8 cellular contexts compared by ENCODE assay signal in the genomic region with DNA sequence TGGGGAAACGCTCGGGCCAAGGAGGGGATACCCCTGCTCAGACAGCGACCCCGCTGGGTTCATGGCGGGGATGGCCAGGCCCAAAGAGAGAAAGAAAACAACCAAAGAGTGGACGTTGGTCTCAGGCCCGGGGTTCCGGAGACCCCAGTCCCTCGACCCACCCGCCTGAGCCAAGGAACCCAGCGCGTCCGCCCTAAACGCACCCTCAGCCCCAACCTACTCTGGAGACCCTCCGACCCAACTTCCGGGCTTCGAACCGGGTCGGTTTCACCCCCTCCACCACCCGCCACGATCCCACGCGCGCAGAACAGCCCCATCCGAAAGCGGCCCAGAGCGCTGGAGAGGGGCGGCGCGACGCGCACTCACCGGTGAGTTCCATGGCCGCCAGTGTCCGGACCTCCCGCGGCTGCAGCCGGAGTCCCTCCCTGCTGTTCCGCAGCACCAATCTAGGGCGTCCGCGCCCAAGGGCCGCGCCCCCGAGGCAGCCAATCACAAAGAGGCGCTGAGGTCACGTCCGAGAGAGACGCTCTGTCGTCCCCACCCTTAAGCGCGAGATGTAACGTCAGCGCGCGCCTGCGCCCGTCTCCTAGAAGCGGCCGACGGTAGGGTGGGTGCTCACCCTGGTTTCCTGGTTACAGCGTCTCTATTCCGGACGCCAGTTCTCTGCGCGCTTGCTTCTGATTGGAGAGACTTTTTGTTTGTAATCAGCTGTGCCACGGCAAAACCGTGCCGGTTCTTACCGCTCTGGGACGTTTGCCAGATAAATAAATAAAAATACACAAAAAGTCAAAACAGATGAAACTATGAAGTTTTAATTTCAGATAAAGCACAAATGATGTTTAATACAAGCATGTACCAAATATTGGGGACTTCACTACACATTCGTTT. TPM values are rescaled to one million over a fixed set of nuclear protein-coding genes. Genes with fewer than 3 reads are reported as not detected.
A peak's percentile ranks its signal among the peaks of the same experiment; 100 is the strongest.
DNase-seq lines count a peak whose midpoint lies in the region; ATAC-seq, FAIRE-seq and TF ChIP-seq lines count a peak whose summit lies in the region.

A gene with protein sequence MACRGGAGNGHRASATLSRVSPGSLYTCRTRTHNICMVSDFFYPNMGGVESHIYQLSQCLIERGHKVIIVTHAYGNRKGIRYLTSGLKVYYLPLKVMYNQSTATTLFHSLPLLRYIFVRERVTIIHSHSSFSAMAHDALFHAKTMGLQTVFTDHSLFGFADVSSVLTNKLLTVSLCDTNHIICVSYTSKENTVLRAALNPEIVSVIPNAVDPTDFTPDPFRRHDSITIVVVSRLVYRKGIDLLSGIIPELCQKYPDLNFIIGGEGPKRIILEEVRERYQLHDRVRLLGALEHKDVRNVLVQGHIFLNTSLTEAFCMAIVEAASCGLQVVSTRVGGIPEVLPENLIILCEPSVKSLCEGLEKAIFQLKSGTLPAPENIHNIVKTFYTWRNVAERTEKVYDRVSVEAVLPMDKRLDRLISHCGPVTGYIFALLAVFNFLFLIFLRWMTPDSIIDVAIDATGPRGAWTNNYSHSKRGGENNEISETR (minus strand): TSS at position 389 of the 888 bp plus-strand sequence. CDS start 3,593 bp downstream, outside the sequence.

- H3K4me3 Mint-ChIP-seq in T-cell, result peak within 1 kb of the TSS; percentile 87 to 93 (median 88)

- H3K9me3 ChIP-seq in adrenal gland (replicated peaks in 1 of 3) (no peaks in the 10 kb centered on the region), heart right ventricle (peaks cover 0 to 11% (median 0%) of the 10 kb centered on the region in 11 donors), upper lobe of right lung (no peaks in the 10 kb centered on the region)

- H3K27ac ChIP-seq in adrenal gland (peak within 1 kb of the TSS in 4 of 5 donors; percentile 69 to 92 (median 76)), heart right ventricle (peak within 1 kb of the TSS in 9 of 10 donors; percentile 81 to 93 (median 88)), upper lobe of right lung (peak within 1 kb of the TSS; percentile 94)

- peaks cover 3% of the 10 kb centered on the region for H3K36me3 Mint-ChIP-seq in T-cell

- CTCF ChIA-PET in T-cell (lab: Charles Lee), result interaction anchor here in 1 of 2 donors (1.6 kb wide), 1 partner anchor 13 kb away, joined by 4 read pairs; no protein-coding TSS in a partner anchor

- intact Hi-C loops in adrenal gland (cut with DNase I) (no loop called here), heart right ventricle (cut with DNase I) (no loop called here), posterior cingulate gyrus (cut with DNase I) (no loop called here), upper lobe of right lung (cut with DNase I) (no loop called here)

- POLR2A ChIA-PET in T-cell (lab: Charles Lee), result interaction anchor here in 1 of 2 donors (0.8 kb wide), 1 partner anchor 1584 kb away, joined by 3 read pairs; no protein-coding TSS in a partner anchor

- ATAC-seq in HG02840 (IDR thresholded peaks at IDR 0.05; ENCODE audit: low FRiP score, unreplicated experiment), result peak; percentile 100
- peak; percentile 92 to 98 (median 92) for ATAC-seq in T-cell (replicated peaks in 1 of 4)
- peak; percentile 98 to 100 (median 99) for ATAC-seq in heart right ventricle
- peak; percentile 100 for ATAC-seq in upper lobe of right lung

- H3K9me3 Mint-ChIP-seq in T-cell, result no peaks in the 10 kb centered on the region

- H3K4me3 ChIP-seq in adrenal gland (peak within 1 kb of the TSS in 3 of 4 donors; percentile 42 to 73 (median 52)), heart right ventricle (peak within 1 kb of the TSS; percentile 46 to 88 (median 77)), upper lobe of right lung (peak within 1 kb of the TSS; percentile 68)

- peak; percentile 63; the same call in 1 of the 2 replicates for TF ChIP-seq POLR2A in GM12891 (IDR thresholded peaks at IDR 0.05; ENCODE audit: low read depth, low read length)
- TF ChIP-seq POLR2A in adrenal gland (IDR thresholded peaks at IDR 0.05), result peak; percentile 83 to 92

- H3K27me3 ChIP-seq in adrenal gland (no peaks in the 10 kb centered on the region), heart right ventricle (peaks cover 0 to 49% (median 0%) of the 10 kb centered on the region in 7 donors), upper lobe of right lung (no peaks in the 10 kb centered on the region)

- H3K4me1 ChIP-seq in adrenal gland (replicated peaks in 1 of 2) (no peaks in the 10 kb centered on the region), heart right ventricle (peaks cover 0 to 20% (median 10%) of the 10 kb centered on the region in 9 donors), upper lobe of right lung (no peaks in the 10 kb centered on the region)

- FAIRE-seq in GM12891 (lab: Jason Lieb, UNC), result peak; percentile 98

- DNase-seq in GM12891 (ENCODE audit: insufficient read length, low spot score) (peak; percentile 74), NCI-H1436 treated with DMSO at 0.1 percent for 48 hours (lab: John Stamatoyannopoulos, UW) (peak; percentile 75), T-cell (peak; percentile 70 to 95 (median 91)), adrenal gland (peak; percentile 94 to 98 (median 96)), heart right ventricle (peak; percentile 93 to 94), posterior cingulate gyrus (peak; percentile 88 to 99 (median 93)), upper lobe of right lung (peak; percentile 97)

- peak within 1 kb of the TSS; percentile 77 to 87 for H3K27ac Mint-ChIP-seq in T-cell

- TF ChIP-seq CTCF in adrenal gland (IDR thresholded peaks at IDR 0.05) (no peak), heart right ventricle (IDR thresholded peaks at IDR 0.05) (no peak), upper lobe of right lung (IDR thresholded peaks at IDR 0.05) (no peak)

- H3K27me3 Mint-ChIP-seq in T-cell, result peaks cover 8 to 13% of the 10 kb centered on the region in 2 donors

- H3K36me3 ChIP-seq in adrenal gland (replicated peaks in 1 of 2), result peaks cover 0 to 8% of the 10 kb centered on the region in 2 donors
- H3K36me3 ChIP-seq in heart right ventricle, result peaks cover 0 to 22% (median 0%) of the 10 kb centered on the region in 9 donors
- peaks cover 9% of the 10 kb centered on the region for H3K36me3 ChIP-seq in upper lobe of right lung

- WGBS in adrenal gland, 4 donors, result 0 to 31% (median 12%) methylated on average over 14 to 72 of the region's 72 CpGs
- WGBS in heart right ventricle, 2 donors, result 0% methylated on average over 53 to 72 of the region's 72 CpGs

- H3K4me1 Mint-ChIP-seq in T-cell, result peaks cover 16 to 22% (median 17%) of the 10 kb centered on the region in 3 donors

TF ChIP-seq in GM12891, 5 proteins besides CTCF, POLR2A, EP300 and RAD21:
- TF ChIP-seq POLR2AphosphoS5 (IDR thresholded peaks at IDR 0.05; ENCODE audit: low read depth, low read length) (0 out of 2 replicates have a peak, but pooled peaks have one; percentile 46), TAF1 (IDR thresholded peaks at IDR 0.05; ENCODE audit: low read depth, low read length) (peak; percentile 70), PAX5 (IDR thresholded peaks at IDR 0.05; ENCODE audit: insufficient read depth, low read length, severe bottlenecking) (no peak)

RNA-seq across cellular contexts. Expression of the gene that starts here (rescaled TPM):
- 7.0 TPM for polyA plus RNA-seq in GM12891 (2012; ENCODE audit: low read depth, missing spikeins)
- total RNA-seq in T-cell (10 to 100 TPM; 15.9 to 95.0 (median 22.6) TPM), adrenal gland (1 to 10 TPM; 1.1 to 6.8 (median 5.0) TPM), heart right ventricle (1 to 10 TPM; 3.1 to 7.3 (median 4.7) TPM), upper lobe of right lung (29.4 TPM)
- polyA plus RNA-seq in adrenal gland (1 to 10 TPM; 4.2 to 5.7 (median 5.2) TPM), heart right ventricle (1 to 10 TPM; 5.9 to 6.9 TPM)

Comparison
In these comparisons a context has a peak if more than half of its experiments do, and no peak if none do; other contexts are left out.
1. Peak in every context shown above with its lines: DNase-seq, ATAC-seq, H3K4me3 ChIP-seq and H3K27ac ChIP-seq.